ENCODE assay signal across 17 cellular contexts in genomic region chr12:868722-869121, GRCh38.
DNase-seq lines count a peak whose midpoint lies in the region; ATAC-seq, FAIRE-seq and TF ChIP-seq lines count a peak whose summit lies in the region.
"Had no signal": no experiment of that assay in that cellular context is flagged by ENCODE, and none has a peak within 500 bp of the region (broad histone marks: within the 10 kb centered on the region; RNA-seq: fewer than 3 reads in every experiment).

No MANE protein-coding gene starts in this region.

- no peak overlapping the region for H3K4me2 ChIP-seq in K562 (ENCODE audit: insufficient read depth, low read length)

- H3K9me1 ChIP-seq in K562 (ENCODE audit: control insufficient read depth, insufficient read depth, low read length) = no peaks in the 10 kb centered on the region

- no peaks in the 10 kb centered on the region for H3K79me2 ChIP-seq in K562 (ENCODE audit: control insufficient read depth, insufficient read depth, low read length)

- no peak overlapping the region for H2AFZ ChIP-seq in K562 (ENCODE audit: low read depth, low read length)

- POLR2A ChIA-PET in CD4-positive, alpha-beta memory T cell (lab: Charles Lee; ENCODE audit: partially characterized antibody) = no interaction called here
- POLR2A ChIA-PET in HEK293 (lab: Yijun Ruan, JAX) = interaction anchor here (1.0 kb wide), 1 partner anchor 80 kb away, joined by 4 read pairs; the partner anchor contains the start of gene RAD52
- POLR2A ChIA-PET in K562 (lab: Yijun Ruan, JAX) = no interaction called here

- no peak for FAIRE-seq in K562 (lab: Jason Lieb, UNC)

- TF ChIP-seq EP300 in K562 (IDR thresholded peaks at IDR 0.05; ENCODE audit: low read length) = no peak

- DNase-seq in CD4-positive, alpha-beta memory T cell = no peak
- DNase-seq in K562 (ENCODE audit: extremely low read depth in 1 of 4, low spot score in 3 of 4) = peak; percentile 7 to 13 (median 10)
- no peak for DNase-seq in nephron progenitor cell
- DNase-seq in activated T-cell treated with anti-CD3 and anti-CD28 coated beads, Interleukin-2, amount 50 U/mL, for 72 hours = no peak
- no peak for DNase-seq in GM19240 (ENCODE audit: insufficient read length, low spot score)
- DNase-seq in SIG-M5 treated with dmso at 0.1 percent for 504 hours (lab: John Stamatoyannopoulos, UW; ENCODE audit: unreplicated experiment) = no peak
- DNase-seq: activated CD4-positive, alpha-beta memory T cell treated with anti-CD3 and anti-CD28 coated beads, Interleukin-2, amount 10 ng/mL, durations not matched to agents 7 days and 5 days; amniotic stem cell; colonic mucosa; kidney; NCI-H1105; stimulated activated CD4-positive, alpha-beta T cell treated with anti-CD3 and anti-CD28 coated beads, Interleukin-4, amount 100 ng/mL, for 1 hour; testis had no signal

- CTCF ChIA-PET in CD4-positive, alpha-beta memory T cell (lab: Charles Lee; ENCODE audit: partially characterized antibody) = no interaction called here
- CTCF ChIA-PET in HEK293 (lab: Yijun Ruan, JAX) = interaction anchor here (1.9 kb wide), 1 partner anchor 12 kb away, joined by 6 read pairs; no protein-coding TSS in a partner anchor
- CTCF ChIA-PET in K562 (lab: Yijun Ruan, JAX; ENCODE audit: low intra/inter-chr PET ratio) = no interaction called here

- TF ChIP-seq POLR2A in K562 (conservative IDR thresholded peaks at IDR 0.05) = no peak

- in situ Hi-C loops in K562 (cut with MboI) = no loop called here

- no peaks in the 10 kb centered on the region for H4K20me1 ChIP-seq in K562 (replicated peaks; ENCODE audit: control insufficient read depth, insufficient read depth, low read length)

- H3K9me3 ChIP-seq in CD4-positive, alpha-beta memory T cell (ENCODE audit: control insufficient read depth in 1 of 2, low read length in 2 of 2) = no peaks in the 10 kb centered on the region
- no peaks in the 10 kb centered on the region for H3K9me3 ChIP-seq in HEK293 (ENCODE audit: control insufficient read depth, insufficient read depth, low read depth, low read length)
- no peaks in the 10 kb centered on the region for H3K9me3 ChIP-seq in K562 (replicated peaks; ENCODE audit: control insufficient read depth, insufficient read depth, low read depth, low read length)
- H3K9me3 ChIP-seq: colonic mucosa, testis had no signal

- H3K9ac ChIP-seq in K562 (ENCODE audit: insufficient read depth in 1 of 2, low read depth in 2 of 2, low read length in 2 of 2) = no peak overlapping the region

- no TSS peak for BruUV-seq in K562 (replicated peaks; lab: Mats Ljungman, UMichigan)

- H3K27me3 Mint-ChIP-seq in CD4-positive, alpha-beta memory T cell = no peaks in the 10 kb centered on the region
- H3K27me3 Mint-ChIP-seq in nephron progenitor cell (ENCODE audit: low read depth, poor library complexity) = no peaks in the 10 kb centered on the region
- no peaks in the 10 kb centered on the region for H3K27me3 Mint-ChIP-seq in activated T-cell treated with anti-CD3 and anti-CD28 coated beads, Interleukin-2, amount 50 U/mL, for 72 hours (ENCODE audit: low read depth)
- H3K27me3 Mint-ChIP-seq: activated CD4-positive, alpha-beta memory T cell treated with anti-CD3 and anti-CD28 coated beads, Interleukin-2, amount 10 ng/mL, durations not matched to agents 7 days and 5 days had no signal

- H3K36me3 Mint-ChIP-seq in CD4-positive, alpha-beta memory T cell = peaks cover 22 to 74% of the 10 kb centered on the region in 2 donors
- H3K36me3 Mint-ChIP-seq in nephron progenitor cell (ENCODE audit: low read depth) = peaks cover 52% of the 10 kb centered on the region
- peaks cover 6 to 17% of the 10 kb centered on the region in 2 donors for H3K36me3 Mint-ChIP-seq in activated T-cell treated with anti-CD3 and anti-CD28 coated beads, Interleukin-2, amount 50 U/mL, for 72 hours (ENCODE audit: insufficient read depth in 2 of 2)

- peaks cover 21% of the 10 kb centered on the region for H3K36me3 ChIP-seq in CD4-positive, alpha-beta memory T cell (ENCODE audit: insufficient read depth, low read length)
- peaks cover 58 to 68% of the 10 kb centered on the region in 2 experiments for H3K36me3 ChIP-seq in HEK293 (ENCODE audit: control insufficient read depth in 2 of 2, insufficient read depth in 1 of 2, low read length in 2 of 2)
- H3K36me3 ChIP-seq in K562 (ENCODE audit: control insufficient read depth, insufficient read depth, low read length) = peaks cover 73% of the 10 kb centered on the region
- H3K36me3 ChIP-seq: colonic mucosa had no signal

- H3K4me3 Mint-ChIP-seq in CD4-positive, alpha-beta memory T cell = no peak overlapping the region
- no peak overlapping the region for H3K4me3 Mint-ChIP-seq in nephron progenitor cell
- H3K4me3 Mint-ChIP-seq in activated T-cell treated with anti-CD3 and anti-CD28 coated beads, Interleukin-2, amount 50 U/mL, for 72 hours = no peak overlapping the region
- H3K4me3 Mint-ChIP-seq: activated CD4-positive, alpha-beta memory T cell treated with anti-CD3 and anti-CD28 coated beads, Interleukin-2, amount 10 ng/mL, durations not matched to agents 7 days and 5 days; activated T-helper 1 cell treated with anti-CD3 and anti-CD28 coated beads, Interleukin-12 subunit alpha, Interleukin-12 subunit beta, Interleukin-2, Interleukin-4 antibody, amounts not matched to agents 30 ng/mL and 10 ng/mL and 1 ng/mL, durations not matched to agents 14 hours and 24 hours and 36 hours had no signal

- intact Hi-C loops in CD4-positive, alpha-beta memory T cell (cut with micrococcal nuclease) = no loop called here
- intact Hi-C loops in K562 (cut with micrococcal nuclease) = no loop called here

- peaks cover 12 to 28% (median 21%) of the 10 kb centered on the region in 4 donors for H3K4me1 Mint-ChIP-seq in CD4-positive, alpha-beta memory T cell
- H3K4me1 Mint-ChIP-seq in nephron progenitor cell = no peaks in the 10 kb centered on the region
- H3K4me1 Mint-ChIP-seq in activated T-cell treated with anti-CD3 and anti-CD28 coated beads, Interleukin-2, amount 50 U/mL, for 72 hours (ENCODE audit: low read depth) = peaks cover 9% of the 10 kb centered on the region

- TF ChIP-seq CTCF in HEK293 (tag by site-specific recombination; IDR thresholded peaks at IDR 0.05) = 0 out of 2 replicates have a peak, but pooled peaks have one; percentile 8
- 0 out of 6 replicates have a peak, but pooled peaks of 2 of the 3 experiments have one; percentile 14 to 19 for TF ChIP-seq CTCF in K562 (IDR thresholded peaks at IDR 0.05 in 2 of 3, conservative IDR thresholded peaks at IDR 0.05 in 1 of 3; ENCODE audit: insufficient read depth in 2 of 3, low read depth in 1 of 3, low read length in 3 of 3)
- no peak for TF ChIP-seq CTCF in nephron progenitor cell (IDR thresholded peaks at IDR 0.05)

- WGBS in K562 (ENCODE audit: insufficient coverage, low coverage, missing lambda C conversion rate) = 40% methylated on average over 2 of the region's 3 CpGs

- no peak overlapping the region for H3K4me3 ChIP-seq in CD4-positive, alpha-beta memory T cell (ENCODE audit: low read length in 2 of 2)
- H3K4me3 ChIP-seq in HEK293 (ENCODE audit: low read depth, low read length) (no peak overlapping the region), K562 (no peak overlapping the region)
- H3K4me3 ChIP-seq: colonic mucosa, SK-N-MC, testis had no signal

- H3K27ac Mint-ChIP-seq in CD4-positive, alpha-beta memory T cell = peak overlapping the region in 6 of 7 donors; percentile 13 to 66 (median 29)
- peak overlapping the region; percentile 40 for H3K27ac Mint-ChIP-seq in nephron progenitor cell
- H3K27ac Mint-ChIP-seq in activated T-cell treated with anti-CD3 and anti-CD28 coated beads, Interleukin-2, amount 50 U/mL, for 72 hours = no peak overlapping the region
- H3K27ac Mint-ChIP-seq: activated CD4-positive, alpha-beta memory T cell treated with anti-CD3 and anti-CD28 coated beads, Interleukin-2, amount 10 ng/mL, durations not matched to agents 7 days and 5 days; activated T-helper 1 cell treated with anti-CD3 and anti-CD28 coated beads, Interleukin-12 subunit alpha, Interleukin-12 subunit beta, Interleukin-2, Interleukin-4 antibody, amounts not matched to agents 30 ng/mL and 10 ng/mL and 1 ng/mL, durations not matched to agents 14 hours and 24 hours and 36 hours had no signal

- H3K9me3 Mint-ChIP-seq in CD4-positive, alpha-beta memory T cell = no peaks in the 10 kb centered on the region
- H3K9me3 Mint-ChIP-seq in nephron progenitor cell = no peaks in the 10 kb centered on the region
- no peaks in the 10 kb centered on the region for H3K9me3 Mint-ChIP-seq in activated T-cell treated with anti-CD3 and anti-CD28 coated beads, Interleukin-2, amount 50 U/mL, for 72 hours
- H3K9me3 Mint-ChIP-seq: activated CD4-positive, alpha-beta memory T cell treated with anti-CD3 and anti-CD28 coated beads, Interleukin-2, amount 10 ng/mL, durations not matched to agents 7 days and 5 days; activated T-helper 1 cell treated with anti-CD3 and anti-CD28 coated beads, Interleukin-12 subunit alpha, Interleukin-12 subunit beta, Interleukin-2, Interleukin-4 antibody, amounts not matched to agents 30 ng/mL and 10 ng/mL and 1 ng/mL, durations not matched to agents 14 hours and 24 hours and 36 hours had no signal

- no peak for ATAC-seq in K562
- ATAC-seq in activated T-cell treated with anti-CD3 and anti-CD28 coated beads, Interleukin-2, amount 50 U/mL, for 72 hours (replicated peaks in 1 of 2) = no peak

- H3K27ac ChIP-seq in CD4-positive, alpha-beta memory T cell (ENCODE audit: low read depth, low read length) = no peak overlapping the region
- H3K27ac ChIP-seq in HEK293 (ENCODE audit: extremely low read depth, low read depth, low read length) (no peak overlapping the region), K562 (ENCODE audit: extremely low read depth, low read depth, low read length) (no peak overlapping the region)
- H3K27ac ChIP-seq: colonic mucosa, epithelial cell of prostate, SK-N-MC, testis had no signal

- H3K27me3 ChIP-seq in CD4-positive, alpha-beta memory T cell (ENCODE audit: insufficient read depth, low read length) = no peaks in the 10 kb centered on the region
- H3K27me3 ChIP-seq in K562 (ENCODE audit: control insufficient read depth in 2 of 2, insufficient read depth in 2 of 2, low read length in 2 of 2) = no peaks in the 10 kb centered on the region
- H3K27me3 ChIP-seq: colonic mucosa, testis had no signal

- no peak for TF ChIP-seq RAD21 in K562 (CRISPR knock-in tag; conservative IDR thresholded peaks at IDR 0.05 in 1 of 2, IDR thresholded peaks at IDR 0.05 in 1 of 2)

- H3K4me1 ChIP-seq in CD4-positive, alpha-beta memory T cell (ENCODE audit: insufficient read depth, low read length) = peaks cover 13% of the 10 kb centered on the region
- H3K4me1 ChIP-seq in HEK293 (ENCODE audit: control insufficient read depth, insufficient read depth, low read length) (no peaks in the 10 kb centered on the region), K562 (replicated peaks in 1 of 2; ENCODE audit: control insufficient read depth in 2 of 2, insufficient read depth in 2 of 2, low read length in 2 of 2) (no peaks in the 10 kb centered on the region)
- H3K4me1 ChIP-seq: colonic mucosa had no signal

TF ChIP-seq in HEK293, 187 proteins besides CTCF, POLR2A, EP300 and RAD21:
- no peak for TF ChIP-seq ZNF274 (IDR thresholded peaks at IDR 0.05; ENCODE audit: low read length)
- TF ChIP-seq ZNF274 (tag by site-specific recombination; IDR thresholded peaks at IDR 0.05; ENCODE audit: borderline replicate concordance) = no peak
TF ChIP-seq in HEK293: peak in this region for 0.

TF ChIP-seq in K562, 482 proteins besides CTCF, POLR2A, EP300 and RAD21 (continues in another document):
- no peak for TF ChIP-seq SRF (CRISPR knock-in tag; IDR thresholded peaks at IDR 0.05)

Comparison
In these comparisons a context has a peak if more than half of its experiments do, and no peak if none do; other contexts are left out.
1. DNase-seq: peak in K562 (4 of 4); none in CD4-positive, alpha-beta memory T cell (0 of 5), nephron progenitor cell (single experiment), activated T-cell treated with anti-CD3 and anti-CD28 coated beads, Interleukin-2, amount 50 U/mL, for 72 hours (0 of 2), GM19240 (single experiment) and SIG-M5 treated with dmso at 0.1 percent for 504 hours (single experiment).